Comparison of ENCODE assay signal across 35 cellular contexts in the genomic region with DNA sequence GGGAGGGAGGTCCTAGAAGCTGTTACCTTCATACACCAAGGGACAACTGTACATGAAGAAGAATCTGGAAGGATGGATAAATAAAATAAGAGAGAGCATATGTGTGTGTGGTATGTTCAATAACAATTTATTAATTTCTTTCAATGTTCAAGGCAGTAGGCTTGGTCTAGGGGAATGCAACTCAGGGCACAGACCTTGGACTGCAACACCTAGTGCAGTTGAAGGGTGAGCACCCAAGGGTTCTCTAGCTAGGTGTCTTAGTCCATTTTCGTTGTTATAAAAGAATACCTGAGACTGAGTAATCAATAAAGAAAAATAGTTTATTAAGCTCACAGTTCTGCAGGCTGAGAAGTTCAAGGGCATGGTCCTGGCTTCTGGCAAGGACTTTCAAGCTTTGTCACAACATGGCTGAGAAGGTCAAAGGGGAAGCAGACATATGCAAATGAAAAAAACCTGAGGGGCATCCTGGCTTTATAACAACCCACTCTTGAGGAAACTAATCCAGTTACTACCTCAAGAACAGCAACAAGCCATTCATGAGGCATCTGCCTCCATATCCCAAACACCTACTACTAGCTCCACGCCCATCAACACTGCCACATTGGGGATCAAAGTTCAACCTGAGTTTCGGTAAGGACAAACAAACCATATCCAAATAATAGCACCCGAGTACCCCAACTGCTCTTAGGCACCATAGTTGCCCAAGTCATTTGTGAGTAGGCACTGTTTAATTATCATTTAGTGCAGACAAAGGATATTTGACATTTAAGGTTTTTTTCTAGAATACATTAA.
"Had no signal": no experiment of that assay in that cellular context is flagged by ENCODE, and none has a peak within 500 bp of the region (broad histone marks: within the 10 kb centered on the region; RNA-seq: fewer than 3 reads in every experiment).

No MANE protein-coding gene starts in this region.

- H3K9me3 ChIP-seq: MG63 had no signal

- H3K4me3 ChIP-seq: MG63 had no signal

- H3K36me3 ChIP-seq: MG63 had no signal

- H3K27me3 ChIP-seq: MG63 had no signal

- DNase-seq: Karpas-422, Kasumi-1, MG63, MM.1S, MV-4-11, NCI-H1048, NCI-H1092, NCI-H1092 treated with DMSO at 0.1 percent for 48 hours, NCI-H1105, NCI-H1105 treated with DMSO at 0.1 percent for 48 hours, NCI-H1417, NCI-H1417 treated with DMSO at 0.1 percent for 48 hours, NCI-H1436, NCI-H1436 treated with DMSO at 0.1 percent for 48 hours, NCI-H146, NCI-H1694, NCI-H1694 treated with DMSO at 0.1 percent for 48 hours, NCI-H187, NCI-H187 treated with DMSO at 0.1 percent for 48 hours, NCI-H1930, NCI-H2029, NCI-H2029 treated with DMSO at 0.1 percent for 48 hours, NCI-H2081, NCI-H2081 treated with DMSO at 0.1 percent for 48 hours, NCI-H2107, NCI-H2171, NCI-H2171 treated with DMSO at 0.1 percent for 48 hours, NCI-H2227 treated with DMSO at 0.1 percent for 48 hours, NCI-H226, NCI-H345, NCI-H446, NCI-H446 treated with DMSO at 0.1 percent for 48 hours, NCI-H510A, NCI-H510A treated with DMSO at 0.1 percent for 48 hours, NCI-H524 had no signal
